ENCODE assay signal across 8 cellular contexts in genomic region chr9:91949946-91950664, GRCh38. TPM values are rescaled to one million over a fixed set of nuclear protein-coding genes. Genes with fewer than 3 reads are reported as not detected.
DNase-seq lines count a peak whose midpoint lies in the region; ATAC-seq lines count a peak whose summit lies in the region.

Gene ROR2 (minus strand): TSS chr9:91950228.

- no peak within 1 kb of the TSS for H2AK5ac ChIP-seq in trophoblast cell (ENCODE audit: low read length)

- H3K4ac ChIP-seq in trophoblast cell (ENCODE audit: low read depth, low read length), result peak within 1 kb of the TSS; percentile 35

- H3K4me3 Mint-ChIP-seq in activated naive CD4-positive, alpha-beta T cell treated with anti-CD3 and anti-CD28 coated beads for 36 hours, result no peak within 1 kb of the TSS

- no peaks in the 10 kb centered on the region for H3K36me3 ChIP-seq in BLaER1 treated with 17β-estradiol and CSF1 and Interleukin-3, amounts not matched to agents 10 nM and 100 nM
- no peaks in the 10 kb centered on the region for H3K36me3 ChIP-seq in trophoblast cell (ENCODE audit: control insufficient read depth in 1 of 2, insufficient read depth in 2 of 2, low read length in 2 of 2)

- no peaks in the 10 kb centered on the region for H3K36me3 Mint-ChIP-seq in activated naive CD4-positive, alpha-beta T cell treated with anti-CD3 and anti-CD28 coated beads for 36 hours (ENCODE audit: low read depth)

- peak within 1 kb of the TSS; percentile 48 to 75 (median 63) for H3K9ac ChIP-seq in BLaER1 treated with 17β-estradiol and CSF1 and Interleukin-3, amounts not matched to agents 10 nM and 100 nM
- H3K9ac ChIP-seq in trophoblast cell (ENCODE audit: low read length), result peak within 1 kb of the TSS; percentile 54

- H2BK120ac ChIP-seq in trophoblast cell (ENCODE audit: insufficient read depth, low read length, poor library complexity), result no peak within 1 kb of the TSS

- H3K14ac ChIP-seq in trophoblast cell (ENCODE audit: low read length), result no peak within 1 kb of the TSS

- no peak within 1 kb of the TSS for H4K12ac ChIP-seq in trophoblast cell (ENCODE audit: low read depth, low read length)

- H4K91ac ChIP-seq in trophoblast cell (ENCODE audit: low read depth, low read length), result peak within 1 kb of the TSS; percentile 4

- H3K18ac ChIP-seq in trophoblast cell (ENCODE audit: low read length), result peak within 1 kb of the TSS; percentile 11

- DNase-seq in NCI-H526 (lab: John Stamatoyannopoulos, UW) (peak; percentile 17 to 85), Right ventricle myocardium inferior (ENCODE audit: missing footprints) (peak; percentile 77), trophoblast cell (peak in 1 of 2 donors; percentile 43), Ammon's horn (ENCODE audit: low spot score) (no peak)
- peak; percentile 37 for DNase-seq in activated naive CD4-positive, alpha-beta T cell treated with anti-CD3 and anti-CD28 coated beads for 36 hours

- H3K9me3 ChIP-seq in BLaER1 treated with 17β-estradiol and CSF1 and Interleukin-3, amounts not matched to agents 10 nM and 100 nM (replicated peaks in 1 of 11), result peaks cover 0 to 12% (median 7%) of the 10 kb centered on the region in 11 experiments; a peak in 14 of 22 replicates
- H3K9me3 ChIP-seq in trophoblast cell (ENCODE audit: insufficient read depth, low read depth, low read length), result peaks cover 4% of the 10 kb centered on the region

- H3K23ac ChIP-seq in trophoblast cell (ENCODE audit: low read length), result no peak within 1 kb of the TSS

- H3K27ac ChIP-seq in BLaER1 treated with 17β-estradiol and CSF1 and Interleukin-3, amounts not matched to agents 10 nM and 100 nM, result no peak within 1 kb of the TSS; a peak in 1 of 22 replicates
- no peak within 1 kb of the TSS for H3K27ac ChIP-seq in trophoblast cell (ENCODE audit: low read depth, low read length)

- peak within 1 kb of the TSS; percentile 83 for H2AFZ ChIP-seq in trophoblast cell (ENCODE audit: insufficient read depth, low read length, poor library complexity)

- H4K20me1 ChIP-seq in BLaER1 treated with 17β-estradiol and CSF1 and Interleukin-3, amounts not matched to agents 10 nM and 100 nM, result peaks cover 0 to 25% (median 11%) of the 10 kb centered on the region in 11 experiments; a peak in 13 of 22 replicates

- peak within 1 kb of the TSS; percentile 33 for H4K8ac ChIP-seq in trophoblast cell (ENCODE audit: low read depth, low read length)

- no peak within 1 kb of the TSS for H2BK12ac ChIP-seq in trophoblast cell (ENCODE audit: low read length)

- peak within 1 kb of the TSS; percentile 93 to 99 (median 98) for H3K4me2 ChIP-seq in BLaER1 treated with 17β-estradiol and CSF1 and Interleukin-3, amounts not matched to agents 10 nM and 100 nM
- peak within 1 kb of the TSS; percentile 84 for H3K4me2 ChIP-seq in trophoblast cell (ENCODE audit: low read length)

- peak within 1 kb of the TSS; percentile 49 to 72 (median 64) for H3K4me3 ChIP-seq in BLaER1 treated with 17β-estradiol and CSF1 and Interleukin-3, amounts not matched to agents 10 nM and 100 nM
- H3K4me3 ChIP-seq in trophoblast cell (ENCODE audit: low read depth, low read length), result peak within 1 kb of the TSS; percentile 70

- peaks cover 6% of the 10 kb centered on the region for H3K79me1 ChIP-seq in trophoblast cell (ENCODE audit: low read length)

- H3K27ac Mint-ChIP-seq in activated naive CD4-positive, alpha-beta T cell treated with anti-CD3 and anti-CD28 coated beads for 36 hours, result no peak within 1 kb of the TSS

- no CpG with 5 or more reads among the region's 81 CpGs for WGBS in trophoblast cell (ENCODE audit: extremely low coverage, insufficient coverage, insufficient read length)

- H3K79me2 ChIP-seq in trophoblast cell (ENCODE audit: control insufficient read depth, insufficient read depth, low read length, poor library complexity), result no peaks in the 10 kb centered on the region

- intact Hi-C loops in activated naive CD4-positive, alpha-beta T cell treated with anti-CD3 and anti-CD28 coated beads for 36 hours (cut with micrococcal nuclease), result loop anchor here (2.0 kb wide), 1 partner anchor 175 kb away; no protein-coding TSS in a partner anchor
- intact Hi-C loops in Right ventricle myocardium inferior (cut with DNase I), result loop anchor here (2.0 kb wide), 1 partner anchor 175 kb away; no protein-coding TSS in a partner anchor

- H3K4me1 Mint-ChIP-seq in activated naive CD4-positive, alpha-beta T cell treated with anti-CD3 and anti-CD28 coated beads for 36 hours (ENCODE audit: low read depth), result peaks cover 4% of the 10 kb centered on the region

- H3K9me3 Mint-ChIP-seq in activated naive CD4-positive, alpha-beta T cell treated with anti-CD3 and anti-CD28 coated beads for 36 hours, result no peaks in the 10 kb centered on the region

- H3K4me1 ChIP-seq in BLaER1 treated with 17β-estradiol and CSF1 and Interleukin-3, amounts not matched to agents 10 nM and 100 nM, result peaks cover 17 to 27% (median 23%) of the 10 kb centered on the region in 10 experiments
- peaks cover 6 to 13% of the 10 kb centered on the region in 2 experiments for H3K4me1 ChIP-seq in trophoblast cell (ENCODE audit: control insufficient read depth in 1 of 2, insufficient read depth in 2 of 2, low read length in 2 of 2)

- peak; percentile 69 for ATAC-seq in GM21447 (IDR thresholded peaks at IDR 0.05; ENCODE audit: unreplicated experiment)
- ATAC-seq in Right ventricle myocardium inferior, result peak; percentile 92
- ATAC-seq in HG03460 (IDR thresholded peaks at IDR 0.05; ENCODE audit: unreplicated experiment), result no peak

- no peak within 1 kb of the TSS for H2BK5ac ChIP-seq in trophoblast cell (ENCODE audit: low read depth, low read length, poor library complexity)

- H3K27me3 Mint-ChIP-seq in activated naive CD4-positive, alpha-beta T cell treated with anti-CD3 and anti-CD28 coated beads for 36 hours (ENCODE audit: low read depth), result peaks cover 59% of the 10 kb centered on the region

- H3K27me3 ChIP-seq in BLaER1 treated with 17β-estradiol and CSF1 and Interleukin-3, amounts not matched to agents 10 nM and 100 nM, result peaks cover 71 to 80% (median 76%) of the 10 kb centered on the region in 11 experiments
- H3K27me3 ChIP-seq in trophoblast cell (ENCODE audit: insufficient read depth, low read length), result peaks cover 6% of the 10 kb centered on the region

- CTCF ChIA-PET in activated naive CD4-positive, alpha-beta T cell treated with anti-CD3 and anti-CD28 coated beads for 36 hours (lab: Charles Lee), result interaction anchor here (0.6 to 1.3 kb wide), 10 partner anchors 12 to 217 kb away, joined by 3 to 5 read pairs (median 3); no protein-coding TSS in a partner anchor

RNA-seq across cellular contexts. Expression of gene ROR2, which starts in this region (rescaled TPM):
- total RNA-seq in activated naive CD4-positive, alpha-beta T cell treated with anti-CD3 and anti-CD28 coated beads for 36 hours, result not detected
- 0.92 TPM for total RNA-seq in Right ventricle myocardium inferior
- polyA plus RNA-seq in trophoblast cell (2013), result 2.2 and 2.3 TPM in 2 replicates

Comparison
In these comparisons a context has a peak if more than half of its experiments do, and no peak if none do; other contexts are left out.
1. Peak in DNase-seq in activated naive CD4-positive, alpha-beta T cell treated with anti-CD3 and anti-CD28 coated beads for 36 hours; RNA of the gene not detected or under 1 TPM.
2. Peak in DNase-seq and ATAC-seq in Right ventricle myocardium inferior; RNA of the gene not detected or under 1 TPM.